Comparison of ENCODE assay signal across 8 cellular contexts in genomic region chr19:56080669-56081401, GRCh38. TPM values are rescaled to one million over a fixed set of nuclear protein-coding genes. Genes with fewer than 3 reads are reported as not detected.
DNase-seq lines count a peak whose midpoint lies in the region; ATAC-seq and TF ChIP-seq lines count a peak whose summit lies in the region.

No MANE protein-coding gene starts in this region.

- WGBS in gastroesophageal sphincter (ENCODE audit: low coverage in 1 of 2), 2 donors = 1% methylated on average over 17 of the region's 36 CpGs; no CpG with 5 or more reads in 1 of the 2 donors

- peak in 3 of 4 experiments; percentile 51 to 63 (median 54) for TF ChIP-seq CTCF in gastroesophageal sphincter (IDR thresholded peaks at IDR 0.05)

- ATAC-seq in GM19372 (IDR thresholded peaks at IDR 0.05; ENCODE audit: low read depth, unreplicated experiment) = peak; percentile 78
- peak; percentile 77 for ATAC-seq in gastroesophageal sphincter

- peaks cover 26% of the 10 kb centered on the region for H4K20me1 ChIP-seq in BLaER1

- TF ChIP-seq EP300 in gastroesophageal sphincter (IDR thresholded peaks at IDR 0.05) = no peak

- DNase-seq in HUDEP-2 (lab: John Stamatoyannopoulos, UW; ENCODE audit: unreplicated experiment in 76 of 76) = peak in 68 of 76 experiments; percentile 15 to 89 (median 70)
- peak; percentile 85 for DNase-seq in RPMI8226
- peak; percentile 50 for DNase-seq in activated effector memory CD4-positive, alpha-beta T cell treated with Interleukin-2 at 50 U/mL for 16 hours
- DNase-seq in occipital lobe (lab: John Stamatoyannopoulos, UW) = peak; percentile 28

- peak overlapping the region; percentile 98 for H3K4me2 ChIP-seq in BLaER1

- H3K9me3 ChIP-seq in BLaER1 (no peaks in the 10 kb centered on the region), gastroesophageal sphincter (no peaks in the 10 kb centered on the region), subcutaneous abdominal adipose tissue (ENCODE audit: control insufficient read depth in 5 of 5, low read length in 5 of 5) (no peaks in the 10 kb centered on the region)

- H3K9ac ChIP-seq in BLaER1 (peak overlapping the region; percentile 65), subcutaneous abdominal adipose tissue (ENCODE audit: low read length in 5 of 5) (peak overlapping the region in 3 of 5 donors; percentile 47 to 72 (median 53))

- no peaks in the 10 kb centered on the region for H3K27me3 ChIP-seq in BLaER1
- no peaks in the 10 kb centered on the region for H3K27me3 ChIP-seq in gastroesophageal sphincter
- H3K27me3 ChIP-seq in subcutaneous abdominal adipose tissue (ENCODE audit: control insufficient read depth in 5 of 5, insufficient read depth in 4 of 5, low read length in 5 of 5) = peaks cover 0 to 5% (median 0%) of the 10 kb centered on the region in 5 donors

- H3K4me3 ChIP-seq in BLaER1 (peak overlapping the region; percentile 63), gastroesophageal sphincter (peak overlapping the region; percentile 3 to 49), subcutaneous abdominal adipose tissue (ENCODE audit: low read depth in 1 of 5, low read length in 5 of 5) (peak overlapping the region; percentile 63 to 70 (median 68))

- H3K36me3 ChIP-seq in BLaER1 (peaks cover 8% of the 10 kb centered on the region), gastroesophageal sphincter (peaks cover 0 to 7% of the 10 kb centered on the region in 2 donors), subcutaneous abdominal adipose tissue (ENCODE audit: control insufficient read depth in 5 of 5, insufficient read depth in 5 of 5, low read length in 5 of 5) (peaks cover 0 to 8% (median 6%) of the 10 kb centered on the region in 5 donors)

- TF ChIP-seq POLR2A in gastroesophageal sphincter (IDR thresholded peaks at IDR 0.05) = no peak

- H3K4me1 ChIP-seq in BLaER1 (peaks cover 23% of the 10 kb centered on the region), gastroesophageal sphincter (peaks cover 0 to 17% (median 7%) of the 10 kb centered on the region in 3 donors), subcutaneous abdominal adipose tissue (ENCODE audit: control insufficient read depth in 5 of 5, insufficient read depth in 5 of 5, low read length in 5 of 5) (peaks cover 2 to 12% (median 9%) of the 10 kb centered on the region in 5 donors)

- H3K27ac ChIP-seq in BLaER1 = peak overlapping the region; percentile 47
- H3K27ac ChIP-seq in gastroesophageal sphincter = peak overlapping the region in 1 of 4 donors; percentile 14
- H3K27ac ChIP-seq in subcutaneous abdominal adipose tissue (ENCODE audit: low read depth, low read length) = no peak overlapping the region

RNA-seq across cellular contexts. Expression of gene ZNF787, which starts 40.3 kb away (rescaled TPM):
- total RNA-seq in gastroesophageal sphincter (10 to 100 TPM; 18.6 to 31.8 (median 19.7) TPM), occipital lobe (14.3 TPM)

Comparison
In these comparisons a context has a peak if more than half of its experiments do, and no peak if none do; other contexts are left out.
1. DNase-seq: peak in every context shown above with its lines; median percentile 85 in RPMI8226; 70 in HUDEP-2; 50 in activated effector memory CD4-positive, alpha-beta T cell treated with Interleukin-2 at 50 U/mL for 16 hours; 28 in occipital lobe.